In genomic region chrX:45623266-45623665, GRCh38 we compare ENCODE assay signal across 15 cellular contexts.
DNase-seq lines count a peak whose midpoint lies in the region; ATAC-seq and TF ChIP-seq lines count a peak whose summit lies in the region.
"Had no signal": no experiment of that assay in that cellular context is flagged by ENCODE, and none has a peak within 500 bp of the region (broad histone marks: within the 10 kb centered on the region; RNA-seq: fewer than 3 reads in every experiment).

No MANE protein-coding gene starts in this region.

- intact Hi-C loops in left lung (cut with DNase I), result no loop called here

- peaks cover 2% of the 10 kb centered on the region for H3K36me3 Mint-ChIP-seq in chondrocyte (ENCODE audit: low read depth)

- no peaks in the 10 kb centered on the region for H3K27me3 ChIP-seq in ACC112 (ENCODE audit: insufficient read depth, low read length)
- H3K27me3 ChIP-seq in left lung, result no peaks in the 10 kb centered on the region

- H3K4me3 ChIP-seq in ACC112 (ENCODE audit: low read depth, low read length), result no peak overlapping the region
- no peak overlapping the region for H3K4me3 ChIP-seq in left lung

- H3K36me3 ChIP-seq in ACC112 (ENCODE audit: insufficient read depth, low read length) (no peaks in the 10 kb centered on the region), left lung (no peaks in the 10 kb centered on the region)

- TF ChIP-seq CTCF in chondrocyte (IDR thresholded peaks at IDR 0.05), result no peak
- no peak for TF ChIP-seq CTCF in left lung (IDR thresholded peaks at IDR 0.05)

- H3K27ac Mint-ChIP-seq in chondrocyte (ENCODE audit: unreplicated experiment), result peak overlapping the region; percentile 84
- H3K27ac Mint-ChIP-seq: effector memory CD8-positive, alpha-beta T cell; T-helper 1 cell treated with Interleukin-12 subunit alpha and Interleukin-12 subunit beta and Interleukin-4 antibody, amounts not matched to agents 30 μg/mL and 1 μg/mL, for 36 hours had no signal

- H3K4me1 ChIP-seq in ACC112 (ENCODE audit: control insufficient read depth, insufficient read depth, low read length, unreplicated experiment) (peaks cover 27% of the 10 kb centered on the region), left lung (no peaks in the 10 kb centered on the region)

- H3K9me3 Mint-ChIP-seq in chondrocyte (ENCODE audit: low read depth), result peaks cover 27% of the 10 kb centered on the region
- H3K9me3 Mint-ChIP-seq: effector memory CD8-positive, alpha-beta T cell had no signal

- H3K4me1 Mint-ChIP-seq in chondrocyte (ENCODE audit: low read depth), result peaks cover 52% of the 10 kb centered on the region

- H2AFZ ChIP-seq in ACC112 (ENCODE audit: low read length, unreplicated experiment), result peak overlapping the region; percentile 62

- no peak overlapping the region for H3K4me3 Mint-ChIP-seq in chondrocyte (ENCODE audit: unreplicated experiment)
- H3K4me3 Mint-ChIP-seq: effector memory CD8-positive, alpha-beta T cell; T-helper 1 cell treated with Interleukin-12 subunit alpha and Interleukin-12 subunit beta and Interleukin-4 antibody, amounts not matched to agents 30 μg/mL and 1 μg/mL, for 36 hours had no signal

- no peaks in the 10 kb centered on the region for H3K79me2 ChIP-seq in ACC112 (ENCODE audit: control insufficient read depth, insufficient read depth, low read length, unreplicated experiment)

- ATAC-seq in left lung (peak; percentile 79), HG03342 (IDR thresholded peaks at IDR 0.05; ENCODE audit: unreplicated experiment) (no peak), HG02938 (IDR thresholded peaks at IDR 0.05; ENCODE audit: unreplicated experiment) (no peak)
- ATAC-seq: effector memory CD8-positive, alpha-beta T cell had no signal

- DNase-seq in LHCN-M2 (ENCODE audit: low read depth) (peak; percentile 95), chondrocyte (ENCODE audit: low spot score) (no peak), left lung (no peak), mesenteric fat pad (ENCODE audit: low spot score) (no peak)
- DNase-seq in activated CD4-positive, alpha-beta T cell treated with anti-CD3 and anti-CD28 coated beads, Interleukin-2, amount 50 U/mL, for 1 hour, result no peak
- DNase-seq: activated T-cell treated with anti-CD3 and anti-CD28 coated beads, Interleukin-2, amount 50 U/mL, for 48 hours; effector memory CD8-positive, alpha-beta T cell; H7; midbrain; stimulated activated CD4-positive, alpha-beta T cell treated with anti-CD3 and anti-CD28 coated beads, Interleukin-4, amount 100 ng/mL, for 24 hours had no signal

- peak overlapping the region; percentile 94 for H3K27ac ChIP-seq in ACC112 (ENCODE audit: low read depth, low read length)
- H3K27ac ChIP-seq in left lung, result no peak overlapping the region
- H3K27ac ChIP-seq: C4-2B had no signal

- no peaks in the 10 kb centered on the region for H3K9me3 ChIP-seq in left lung

- H3K27me3 Mint-ChIP-seq in chondrocyte (ENCODE audit: low read depth), result no peaks in the 10 kb centered on the region
- H3K27me3 Mint-ChIP-seq: effector memory CD8-positive, alpha-beta T cell had no signal
